Comparison of ENCODE assay signal across 9 cellular contexts in genomic region chr12:33429468-33429867, GRCh38. TPM values are rescaled to one million over a fixed set of nuclear protein-coding genes. Genes with fewer than 3 reads are reported as not detected.
"Had no signal": no experiment of that assay in that cellular context is flagged by ENCODE, and none has a peak within 500 bp of the region (broad histone marks: within the 10 kb centered on the region; RNA-seq: fewer than 3 reads in every experiment).

No MANE protein-coding gene starts in this region.

- H3K4me2 ChIP-seq: KMS-11 had no signal

- H3K36me3 ChIP-seq: HAP-1 had no signal

- ATAC-seq: HCT116 had no signal

- H2AFZ ChIP-seq: GM23248 had no signal

- H3K4me3 ChIP-seq: GM23248, HAP-1 had no signal

- H3K9ac ChIP-seq: GM23248, KMS-11 had no signal

- DNase-seq: GM23248, GOT3, H7, IMR-90, KBM-7 had no signal

- H3K4me1 ChIP-seq: HAP-1 had no signal

- H3K9me3 ChIP-seq: HAP-1 had no signal

- H3K27ac ChIP-seq: GM23248, KMS-11 had no signal

RNA-seq across cellular contexts. Expression of gene SYT10, which starts 10.2 kb away (rescaled TPM):
- total RNA-seq: GM23248, H4, IMR-90 had no signal
- polyA plus RNA-seq: GM23248, IMR-90 had no signal
